1 cellular context compared by ENCODE assay signal in the genomic region with DNA sequence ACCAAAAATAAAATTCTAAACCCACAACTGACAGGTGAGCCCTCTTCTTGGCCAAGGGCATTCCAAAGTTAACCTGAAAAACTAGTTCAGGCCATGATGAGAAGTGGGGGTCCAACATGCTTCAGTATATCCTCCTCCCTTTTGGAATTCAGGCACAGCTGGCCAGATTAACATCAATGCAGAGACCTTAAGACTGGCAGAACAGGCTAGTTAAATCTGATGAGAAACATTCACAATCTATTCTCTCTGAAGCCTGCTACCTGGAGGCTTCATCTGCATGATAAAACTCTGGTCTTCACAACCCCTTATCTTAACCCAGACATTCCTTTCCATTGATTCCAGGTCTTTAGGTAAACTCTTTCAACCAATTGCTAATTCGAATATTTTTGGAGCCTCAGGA.
A peak's percentile ranks its signal among the peaks of the same experiment; 100 is the strongest.
TF ChIP-seq lines count a peak whose summit lies in the region.

No MANE protein-coding gene starts in this region.

TF ChIP-seq in WTC11, 78 proteins besides CTCF, POLR2A, EP300 and RAD21 (continued from another document):
- TF ChIP-seq, protein P1, sequence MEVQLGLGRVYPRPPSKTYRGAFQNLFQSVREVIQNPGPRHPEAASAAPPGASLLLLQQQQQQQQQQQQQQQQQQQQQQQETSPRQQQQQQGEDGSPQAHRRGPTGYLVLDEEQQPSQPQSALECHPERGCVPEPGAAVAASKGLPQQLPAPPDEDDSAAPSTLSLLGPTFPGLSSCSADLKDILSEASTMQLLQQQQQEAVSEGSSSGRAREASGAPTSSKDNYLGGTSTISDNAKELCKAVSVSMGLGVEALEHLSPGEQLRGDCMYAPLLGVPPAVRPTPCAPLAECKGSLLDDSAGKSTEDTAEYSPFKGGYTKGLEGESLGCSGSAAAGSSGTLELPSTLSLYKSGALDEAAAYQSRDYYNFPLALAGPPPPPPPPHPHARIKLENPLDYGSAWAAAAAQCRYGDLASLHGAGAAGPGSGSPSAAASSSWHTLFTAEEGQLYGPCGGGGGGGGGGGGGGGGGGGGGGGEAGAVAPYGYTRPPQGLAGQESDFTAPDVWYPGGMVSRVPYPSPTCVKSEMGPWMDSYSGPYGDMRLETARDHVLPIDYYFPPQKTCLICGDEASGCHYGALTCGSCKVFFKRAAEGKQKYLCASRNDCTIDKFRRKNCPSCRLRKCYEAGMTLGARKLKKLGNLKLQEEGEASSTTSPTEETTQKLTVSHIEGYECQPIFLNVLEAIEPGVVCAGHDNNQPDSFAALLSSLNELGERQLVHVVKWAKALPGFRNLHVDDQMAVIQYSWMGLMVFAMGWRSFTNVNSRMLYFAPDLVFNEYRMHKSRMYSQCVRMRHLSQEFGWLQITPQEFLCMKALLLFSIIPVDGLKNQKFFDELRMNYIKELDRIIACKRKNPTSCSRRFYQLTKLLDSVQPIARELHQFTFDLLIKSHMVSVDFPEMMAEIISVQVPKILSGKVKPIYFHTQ (CRISPR knock-in tag; IDR thresholded peaks at IDR 0.05) = no peak
- TF ChIP-seq TP53 (CRISPR knock-in tag; IDR thresholded peaks at IDR 0.05) (no peak), SMAD4 (CRISPR knock-in tag; IDR thresholded peaks at IDR 0.05) (no peak), ARID4B (CRISPR knock-in tag; IDR thresholded peaks at IDR 0.05; ENCODE audit: borderline replicate concordance) (no peak), JAZF1 (CRISPR knock-in tag; IDR thresholded peaks at IDR 0.05) (no peak), ESRRA (CRISPR knock-in tag; IDR thresholded peaks at IDR 0.05; ENCODE audit: borderline replicate concordance) (0 out of 2 replicates have a peak, but pooled peaks have one; percentile 25), ZNF138 (CRISPR knock-in tag; conservative IDR thresholded peaks at IDR 0.05) (no peak), FOXP1 (CRISPR knock-in tag; IDR thresholded peaks at IDR 0.05; ENCODE audit: borderline replicate concordance) (no peak), ZNF232 (CRISPR knock-in tag; IDR thresholded peaks at IDR 0.05) (no peak), FOXJ3 (CRISPR knock-in tag; IDR thresholded peaks at IDR 0.05; ENCODE audit: borderline replicate concordance) (no peak), GABPB1 (CRISPR knock-in tag; IDR thresholded peaks at IDR 0.05) (no peak), SP1 (CRISPR knock-in tag; conservative IDR thresholded peaks at IDR 0.05) (0 out of 2 replicates have a peak, but pooled peaks have one; percentile 44), OVOL2 (CRISPR knock-in tag; IDR thresholded peaks at IDR 0.05; ENCODE audit: borderline replicate concordance) (no peak), ZNF121 (CRISPR knock-in tag; IDR thresholded peaks at IDR 0.05) (no peak), MYBL2 (CRISPR knock-in tag; IDR thresholded peaks at IDR 0.05) (peak; percentile 23; the same call in 1 of the 2 replicates)
- TF ChIP-seq, protein P2, sequence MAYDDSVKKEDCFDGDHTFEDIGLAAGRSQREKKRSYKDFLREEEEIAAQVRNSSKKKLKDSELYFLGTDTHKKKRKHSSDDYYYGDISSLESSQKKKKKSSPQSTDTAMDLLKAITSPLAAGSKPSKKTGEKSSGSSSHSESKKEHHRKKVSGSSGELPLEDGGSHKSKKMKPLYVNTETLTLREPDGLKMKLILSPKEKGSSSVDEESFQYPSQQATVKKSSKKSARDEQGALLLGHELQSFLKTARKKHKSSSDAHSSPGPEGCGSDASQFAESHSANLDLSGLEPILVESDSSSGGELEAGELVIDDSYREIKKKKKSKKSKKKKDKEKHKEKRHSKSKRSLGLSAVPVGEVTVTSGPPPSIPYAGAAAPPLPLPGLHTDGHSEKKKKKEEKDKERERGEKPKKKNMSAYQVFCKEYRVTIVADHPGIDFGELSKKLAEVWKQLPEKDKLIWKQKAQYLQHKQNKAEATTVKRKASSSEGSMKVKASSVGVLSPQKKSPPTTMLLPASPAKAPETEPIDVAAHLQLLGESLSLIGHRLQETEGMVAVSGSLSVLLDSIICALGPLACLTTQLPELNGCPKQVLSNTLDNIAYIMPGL (CRISPR knock-in tag; IDR thresholded peaks at IDR 0.05) = no peak
- TF ChIP-seq, protein P3, sequence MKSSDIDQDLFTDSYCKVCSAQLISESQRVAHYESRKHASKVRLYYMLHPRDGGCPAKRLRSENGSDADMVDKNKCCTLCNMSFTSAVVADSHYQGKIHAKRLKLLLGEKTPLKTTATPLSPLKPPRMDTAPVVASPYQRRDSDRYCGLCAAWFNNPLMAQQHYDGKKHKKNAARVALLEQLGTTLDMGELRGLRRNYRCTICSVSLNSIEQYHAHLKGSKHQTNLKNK (CRISPR knock-in tag; IDR thresholded peaks at IDR 0.05) = peak; percentile 94
